Comparison of ENCODE assay signal across 1 cellular context in the genomic region with DNA sequence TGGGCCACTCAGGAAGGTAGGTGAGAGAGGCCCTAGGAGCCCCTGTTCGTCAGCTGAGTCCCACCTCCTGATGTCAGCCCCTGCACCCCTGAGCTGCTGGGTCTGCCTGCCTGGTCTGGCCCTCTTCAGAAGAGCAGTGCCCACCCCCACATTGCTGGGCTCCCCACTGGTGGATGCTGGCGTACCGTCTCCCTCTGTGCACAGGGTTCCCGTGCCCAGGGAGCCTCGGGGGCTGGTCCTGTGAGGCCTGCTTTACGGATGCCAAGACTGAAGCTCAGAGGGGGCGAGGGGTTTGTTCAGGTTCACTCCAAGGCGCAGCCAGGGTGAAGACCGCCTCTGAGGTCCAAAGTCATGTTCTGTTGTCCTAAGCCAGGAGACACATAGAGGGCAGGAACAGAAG.
A peak's percentile ranks its signal among the peaks of the same experiment; 100 is the strongest.
TF ChIP-seq lines count a peak whose summit lies in the region.

No MANE protein-coding gene starts in this region.

TF ChIP-seq in K562, 482 proteins besides CTCF, POLR2A, EP300 and RAD21:
- TF ChIP-seq POLR2G (IDR thresholded peaks at IDR 0.05; ENCODE audit: low read depth, low read length) (0 out of 2 replicates have a peak, but pooled peaks have one; percentile 9), GABPB2 (CRISPR knock-in tag; conservative IDR thresholded peaks at IDR 0.05) (no peak)
